ENCODE assay signal across 14 cellular contexts in the genomic region with DNA sequence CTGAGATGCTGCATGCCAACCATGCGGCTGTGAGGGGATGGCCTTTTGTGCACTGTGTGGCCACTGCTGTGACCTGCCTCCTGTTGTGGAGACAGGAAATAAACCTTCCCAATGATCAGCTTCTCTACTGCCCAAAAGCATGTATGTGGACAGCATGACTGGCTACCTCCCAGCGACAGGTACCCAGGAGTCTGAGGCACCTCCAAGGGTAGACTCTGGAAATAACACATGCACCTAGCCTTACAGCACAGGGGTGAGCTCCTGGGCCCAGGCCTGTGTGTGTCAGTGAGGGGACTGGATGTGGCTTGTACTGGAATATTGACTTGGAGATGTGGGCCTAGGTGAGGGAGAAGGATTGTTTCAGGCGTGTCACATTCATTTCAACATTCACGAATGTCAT. TPM values are rescaled to one million over a fixed set of nuclear protein-coding genes. Genes with fewer than 3 reads are reported as not detected.
DNase-seq lines count a peak whose midpoint lies in the region; ATAC-seq and FAIRE-seq lines count a peak whose summit lies in the region.
"Had no signal": no experiment of that assay in that cellular context is flagged by ENCODE, and none has a peak within 500 bp of the region (broad histone marks: within the 10 kb centered on the region; RNA-seq: fewer than 3 reads in every experiment).

No MANE protein-coding gene starts in this region.

- no peaks in the 10 kb centered on the region for H3K9me3 ChIP-seq in CD8-positive, alpha-beta memory T cell (ENCODE audit: low read length)
- H3K9me3 ChIP-seq: gastroesophageal sphincter had no signal

- no peak for ATAC-seq in naive thymus-derived CD8-positive, alpha-beta T cell
- ATAC-seq: gastroesophageal sphincter, left ventricle myocardium superior had no signal

- CTCF ChIA-PET in CD8-positive, alpha-beta memory T cell (lab: Charles Lee): interaction anchor here (1.7 kb wide), 1 partner anchor 11 kb away, joined by 5 read pairs; no protein-coding TSS in a partner anchor

- H3K36me3 ChIP-seq in CD8-positive, alpha-beta memory T cell (ENCODE audit: insufficient read depth, low read length): peaks cover 3% of the 10 kb centered on the region

- FAIRE-seq in frontal cortex (lab: Jason Lieb, UNC): no peak

- H3K9me3 Mint-ChIP-seq in T-helper 1 cell treated with Interleukin-12 subunit alpha and Interleukin-12 subunit beta and Interleukin-4 antibody, amounts not matched to agents 30 μg/mL and 1 μg/mL, for 36 hours: no peaks in the 10 kb centered on the region
- H3K9me3 Mint-ChIP-seq in CD8-positive, alpha-beta memory T cell: no peaks in the 10 kb centered on the region
- no peaks in the 10 kb centered on the region for H3K9me3 Mint-ChIP-seq in activated T-helper 1 cell treated with anti-CD3 and anti-CD28 coated beads, Interleukin-12 subunit alpha, Interleukin-12 subunit beta, Interleukin-2, Interleukin-4 antibody, amounts not matched to agents 30 ng/mL and 10 ng/mL and 1 ng/mL, durations not matched to agents 14 hours and 24 hours and 36 hours
- H3K9me3 Mint-ChIP-seq in naive thymus-derived CD8-positive, alpha-beta T cell: no peaks in the 10 kb centered on the region

- peaks cover 15% of the 10 kb centered on the region for H3K4me1 ChIP-seq in CD8-positive, alpha-beta memory T cell (ENCODE audit: insufficient read depth, low read length)

- DNase-seq in T-helper 1 cell (no peak), NK-92 (lab: John Stamatoyannopoulos, UW; ENCODE audit: unreplicated experiment) (no peak), frontal cortex (ENCODE audit: low spot score in 2 of 2) (no peak)
- no peak for DNase-seq in CD8-positive, alpha-beta memory T cell
- DNase-seq in activated T-helper 1 cell treated with anti-CD3 and anti-CD28 coated beads, Interleukin-12 subunit alpha, Interleukin-12 subunit beta, Interleukin-2, Interleukin-4 antibody, amounts not matched to agents 30 ng/mL and 10 ng/mL and 1 ng/mL, durations not matched to agents 14 hours and 24 hours and 36 hours (ENCODE audit: low spot score): no peak
- no peak for DNase-seq in naive thymus-derived CD8-positive, alpha-beta T cell
- no peak for DNase-seq in stimulated activated CD4-positive, alpha-beta T cell treated with anti-CD3 and anti-CD28 coated beads, Interleukin-4, amount 100 ng/mL, for 1 hour
- DNase-seq: amniotic stem cell, left ventricle myocardium superior, PC-9, trophoblast cell had no signal

- H3K36me3 Mint-ChIP-seq in T-helper 1 cell treated with Interleukin-12 subunit alpha and Interleukin-12 subunit beta and Interleukin-4 antibody, amounts not matched to agents 30 μg/mL and 1 μg/mL, for 36 hours (ENCODE audit: low read depth): peaks cover 8% of the 10 kb centered on the region
- H3K36me3 Mint-ChIP-seq in CD8-positive, alpha-beta memory T cell: peaks cover 0 to 16% (median 0%) of the 10 kb centered on the region in 3 donors
- H3K36me3 Mint-ChIP-seq in activated T-helper 1 cell treated with anti-CD3 and anti-CD28 coated beads, Interleukin-12 subunit alpha, Interleukin-12 subunit beta, Interleukin-2, Interleukin-4 antibody, amounts not matched to agents 30 ng/mL and 10 ng/mL and 1 ng/mL, durations not matched to agents 14 hours and 24 hours and 36 hours (ENCODE audit: low read depth): peaks cover 13% of the 10 kb centered on the region
- peaks cover 0 to 12% (median 3%) of the 10 kb centered on the region in 3 donors for H3K36me3 Mint-ChIP-seq in naive thymus-derived CD8-positive, alpha-beta T cell

- no peak overlapping the region for H3K4me3 Mint-ChIP-seq in T-helper 1 cell treated with Interleukin-12 subunit alpha and Interleukin-12 subunit beta and Interleukin-4 antibody, amounts not matched to agents 30 μg/mL and 1 μg/mL, for 36 hours
- H3K4me3 Mint-ChIP-seq in CD8-positive, alpha-beta memory T cell: peak overlapping the region in 4 of 7 donors; percentile 49 to 87 (median 52)
- H3K4me3 Mint-ChIP-seq in activated T-helper 1 cell treated with anti-CD3 and anti-CD28 coated beads, Interleukin-12 subunit alpha, Interleukin-12 subunit beta, Interleukin-2, Interleukin-4 antibody, amounts not matched to agents 30 ng/mL and 10 ng/mL and 1 ng/mL, durations not matched to agents 14 hours and 24 hours and 36 hours: peak overlapping the region; percentile 56
- H3K4me3 Mint-ChIP-seq in naive thymus-derived CD8-positive, alpha-beta T cell: peak overlapping the region in 9 of 10 donors; percentile 20 to 53 (median 45)

- no peaks in the 10 kb centered on the region for H3K27me3 ChIP-seq in CD8-positive, alpha-beta memory T cell (ENCODE audit: insufficient read depth, low read length, poor library complexity, severe bottlenecking)
- H3K27me3 ChIP-seq: gastroesophageal sphincter had no signal

- peaks cover 23% of the 10 kb centered on the region for H3K4me1 Mint-ChIP-seq in T-helper 1 cell treated with Interleukin-12 subunit alpha and Interleukin-12 subunit beta and Interleukin-4 antibody, amounts not matched to agents 30 μg/mL and 1 μg/mL, for 36 hours (ENCODE audit: low read depth)
- peaks cover 25 to 26% (median 25%) of the 10 kb centered on the region in 3 donors for H3K4me1 Mint-ChIP-seq in CD8-positive, alpha-beta memory T cell
- peaks cover 35% of the 10 kb centered on the region for H3K4me1 Mint-ChIP-seq in activated T-helper 1 cell treated with anti-CD3 and anti-CD28 coated beads, Interleukin-12 subunit alpha, Interleukin-12 subunit beta, Interleukin-2, Interleukin-4 antibody, amounts not matched to agents 30 ng/mL and 10 ng/mL and 1 ng/mL, durations not matched to agents 14 hours and 24 hours and 36 hours (ENCODE audit: low read depth)
- H3K4me1 Mint-ChIP-seq in naive thymus-derived CD8-positive, alpha-beta T cell: peaks cover 14 to 30% (median 26%) of the 10 kb centered on the region in 4 donors

- intact Hi-C loops in activated T-helper 1 cell treated with anti-CD3 and anti-CD28 coated beads, Interleukin-12 subunit alpha, Interleukin-12 subunit beta, Interleukin-2, Interleukin-4 antibody, amounts not matched to agents 30 ng/mL and 10 ng/mL and 1 ng/mL, durations not matched to agents 14 hours and 24 hours and 36 hours (cut with micrococcal nuclease): no loop called here

- H3K27ac Mint-ChIP-seq in T-helper 1 cell treated with Interleukin-12 subunit alpha and Interleukin-12 subunit beta and Interleukin-4 antibody, amounts not matched to agents 30 μg/mL and 1 μg/mL, for 36 hours: peak overlapping the region; percentile 73
- H3K27ac Mint-ChIP-seq in CD8-positive, alpha-beta memory T cell: peak overlapping the region in 3 of 8 donors; percentile 58 to 85 (median 66)
- H3K27ac Mint-ChIP-seq in activated T-helper 1 cell treated with anti-CD3 and anti-CD28 coated beads, Interleukin-12 subunit alpha, Interleukin-12 subunit beta, Interleukin-2, Interleukin-4 antibody, amounts not matched to agents 30 ng/mL and 10 ng/mL and 1 ng/mL, durations not matched to agents 14 hours and 24 hours and 36 hours: peak overlapping the region; percentile 72
- H3K27ac Mint-ChIP-seq in naive thymus-derived CD8-positive, alpha-beta T cell: peak overlapping the region in 5 of 10 donors; percentile 30 to 78 (median 55)

- no peaks in the 10 kb centered on the region for H3K27me3 Mint-ChIP-seq in T-helper 1 cell treated with Interleukin-12 subunit alpha and Interleukin-12 subunit beta and Interleukin-4 antibody, amounts not matched to agents 30 μg/mL and 1 μg/mL, for 36 hours (ENCODE audit: low read depth)
- H3K27me3 Mint-ChIP-seq in CD8-positive, alpha-beta memory T cell: no peaks in the 10 kb centered on the region
- H3K27me3 Mint-ChIP-seq in activated T-helper 1 cell treated with anti-CD3 and anti-CD28 coated beads, Interleukin-12 subunit alpha, Interleukin-12 subunit beta, Interleukin-2, Interleukin-4 antibody, amounts not matched to agents 30 ng/mL and 10 ng/mL and 1 ng/mL, durations not matched to agents 14 hours and 24 hours and 36 hours (ENCODE audit: insufficient read depth): no peaks in the 10 kb centered on the region
- no peaks in the 10 kb centered on the region for H3K27me3 Mint-ChIP-seq in naive thymus-derived CD8-positive, alpha-beta T cell

- POLR2A ChIA-PET in CD8-positive, alpha-beta memory T cell (lab: Charles Lee): no interaction called here
- POLR2A ChIA-PET in naive thymus-derived CD8-positive, alpha-beta T cell (lab: Charles Lee): no interaction called here

- no peak overlapping the region for H3K27ac ChIP-seq in CD8-positive, alpha-beta memory T cell (ENCODE audit: low read depth, low read length)
- H3K27ac ChIP-seq: PC-9, SK-N-MC had no signal

- no peak overlapping the region for H3K4me3 ChIP-seq in CD8-positive, alpha-beta memory T cell (ENCODE audit: low read length)
- H3K4me3 ChIP-seq: gastroesophageal sphincter, PC-9, SK-N-MC had no signal

RNA-seq across cellular contexts. Expression of a gene that starts 7.6 kb away (rescaled TPM):
- total RNA-seq in CD8-positive, alpha-beta memory T cell: 100 to 1,000 TPM; 478 to 484 TPM
- 213 TPM for polyA plus RNA-seq in CD8-positive, alpha-beta memory T cell
- total RNA-seq in activated T-helper 1 cell treated with anti-CD3 and anti-CD28 coated beads, Interleukin-12 subunit alpha, Interleukin-12 subunit beta, Interleukin-2, Interleukin-4 antibody, amounts not matched to agents 30 ng/mL and 10 ng/mL and 1 ng/mL, durations not matched to agents 14 hours and 24 hours and 36 hours: 502 and 509 TPM in 2 replicates
- 100 to 1,000 TPM; 107 to 114 TPM for total RNA-seq in naive thymus-derived CD8-positive, alpha-beta T cell
- polyA plus RNA-seq in naive thymus-derived CD8-positive, alpha-beta T cell: 100 to 1,000 TPM; 126 to 179 (median 142) TPM
- 98.2 TPM for total RNA-seq in frontal cortex

RNA-seq across cellular contexts. Expression of a gene that starts 46.8 kb away (rescaled TPM):
- 10 to 100 TPM; 40.0 to 46.2 TPM for total RNA-seq in CD8-positive, alpha-beta memory T cell
- 19.9 TPM for polyA plus RNA-seq in CD8-positive, alpha-beta memory T cell
- 51.3 and 52.3 TPM in 2 replicates for total RNA-seq in activated T-helper 1 cell treated with anti-CD3 and anti-CD28 coated beads, Interleukin-12 subunit alpha, Interleukin-12 subunit beta, Interleukin-2, Interleukin-4 antibody, amounts not matched to agents 30 ng/mL and 10 ng/mL and 1 ng/mL, durations not matched to agents 14 hours and 24 hours and 36 hours
- total RNA-seq in naive thymus-derived CD8-positive, alpha-beta T cell: 10 to 100 TPM; 17.6 to 18.6 TPM
- 10 to 100 TPM; 13.8 to 25.9 (median 17.2) TPM for polyA plus RNA-seq in naive thymus-derived CD8-positive, alpha-beta T cell
- total RNA-seq in frontal cortex: 22.4 TPM
